ENCODE assay signal across 17 cellular contexts in genomic region chr17:82128287-82128686, GRCh38. TPM values are rescaled to one million over a fixed set of nuclear protein-coding genes. Genes with fewer than 3 reads are reported as not detected.
A peak's percentile ranks its signal among the peaks of the same experiment; 100 is the strongest.
DNase-seq lines count a peak whose midpoint lies in the region; ATAC-seq, FAIRE-seq and TF ChIP-seq lines count a peak whose summit lies in the region.
"Had no signal": no experiment of that assay in that cellular context is flagged by ENCODE, and none has a peak within 500 bp of the region (broad histone marks: within the 10 kb centered on the region; RNA-seq: fewer than 3 reads in every experiment).

No MANE protein-coding gene starts in this region.

- H3F3A ChIP-seq in GM23338 (replicated peaks; ENCODE audit: low read depth): no peaks in the 10 kb centered on the region

- H3K27ac Mint-ChIP-seq in GM23338: no peak overlapping the region
- H3K27ac Mint-ChIP-seq in T-helper 17 cell: peak overlapping the region; percentile 96

- ATAC-seq in HepG2 (peak; percentile 26; the same call in 2 of the 3 replicates), right lobe of liver (no peak), GM23338 (peak; percentile 70), T-helper 17 cell (no peak), gastrocnemius medialis (no peak)

- H3K27me3 Mint-ChIP-seq in GM23338 (ENCODE audit: insufficient read depth, low read depth, poor library complexity): peaks cover 4% of the 10 kb centered on the region
- no peaks in the 10 kb centered on the region for H3K27me3 Mint-ChIP-seq in T-helper 17 cell

- FAIRE-seq in HepG2 (lab: Jason Lieb, UNC): no peak

- no TSS peak for BruUV-seq in HepG2 (replicated peaks; lab: Mats Ljungman, UMichigan)

- H3K27me3 ChIP-seq in HepG2 (ENCODE audit: control insufficient read depth in 1 of 2, insufficient read depth in 2 of 2, low read length in 2 of 2): no peaks in the 10 kb centered on the region
- no peaks in the 10 kb centered on the region for H3K27me3 ChIP-seq in right lobe of liver
- H3K27me3 ChIP-seq in GM23338 (ENCODE audit: insufficient read depth): no peaks in the 10 kb centered on the region
- H3K27me3 ChIP-seq in gastrocnemius medialis: no peaks in the 10 kb centered on the region
- H3K27me3 ChIP-seq: SJSA1 had no signal

- no peak for TF ChIP-seq EP300 in HepG2 (IDR thresholded peaks at IDR 0.05; ENCODE audit: low read depth in 2 of 2, low read length in 2 of 2)
- no peak for TF ChIP-seq EP300 in HepG2 (CRISPR knock-in tag; IDR thresholded peaks at IDR 0.05; ENCODE audit: borderline replicate concordance)

- no peak overlapping the region for H3K4me3 Mint-ChIP-seq in GM23338
- H3K4me3 Mint-ChIP-seq in T-helper 17 cell: no peak overlapping the region

- TF ChIP-seq CTCF in HepG2 (CRISPR knock-in tag; IDR thresholded peaks at IDR 0.05) (no peak), right lobe of liver (IDR thresholded peaks at IDR 0.05) (no peak), GM23338 (conservative IDR thresholded peaks at IDR 0.05; ENCODE audit: low read depth in 2 of 2) (no peak), gastrocnemius medialis (IDR thresholded peaks at IDR 0.05 in 4 of 5, conservative IDR thresholded peaks at IDR 0.05 in 1 of 5) (no peak)

- no peaks in the 10 kb centered on the region for H3K79me2 ChIP-seq in HepG2 (ENCODE audit: insufficient read depth, low read length)
- no peaks in the 10 kb centered on the region for H3K79me2 ChIP-seq in GM23338 (replicated peaks; ENCODE audit: insufficient read depth)

- no peak overlapping the region for H3K9ac ChIP-seq in HepG2 (ENCODE audit: insufficient read depth, low read depth, low read length)

- no peaks in the 10 kb centered on the region for H3K4me1 ChIP-seq in HepG2 (ENCODE audit: insufficient read depth, low read length)
- H3K4me1 ChIP-seq in right lobe of liver: peaks cover 0 to 18% (median 2%) of the 10 kb centered on the region in 4 donors
- H3K4me1 ChIP-seq in GM23338 (ENCODE audit: insufficient read depth): no peaks in the 10 kb centered on the region
- no peaks in the 10 kb centered on the region for H3K4me1 ChIP-seq in gastrocnemius medialis
- H3K4me1 ChIP-seq: SJSA1 had no signal

- H3K9me3 ChIP-seq in HepG2 (ENCODE audit: low read length): no peaks in the 10 kb centered on the region
- no peaks in the 10 kb centered on the region for H3K9me3 ChIP-seq in right lobe of liver
- H3K9me3 ChIP-seq in T-helper 17 cell (ENCODE audit: control insufficient read depth, low read length, poor library complexity, severe bottlenecking): no peaks in the 10 kb centered on the region
- H3K9me3 ChIP-seq in gastrocnemius medialis: no peaks in the 10 kb centered on the region
- H3K9me3 ChIP-seq: SJSA1 had no signal

- CTCF ChIA-PET in HepG2 (lab: Yijun Ruan, JAX; ENCODE audit: low intra/inter-chr PET ratio, low total read pairs): no interaction called here

- peaks cover 4% of the 10 kb centered on the region; the same call in 1 of the 3 replicates for H3K4me1 Mint-ChIP-seq in GM23338
- peaks cover 40% of the 10 kb centered on the region for H3K4me1 Mint-ChIP-seq in T-helper 17 cell

- H4K20me1 ChIP-seq in HepG2 (ENCODE audit: insufficient read depth, low read length): no peaks in the 10 kb centered on the region
- H4K20me1 ChIP-seq in GM23338 (replicated peaks; ENCODE audit: insufficient read depth): no peaks in the 10 kb centered on the region; the same call in 1 of the 2 replicates

- H3K4me3 ChIP-seq in HepG2 (replicated peaks in 1 of 3; ENCODE audit: insufficient read depth in 1 of 3, low read depth in 2 of 3, low read length in 3 of 3) (no peak overlapping the region), right lobe of liver (no peak overlapping the region), GM23338 (no peak overlapping the region), gastrocnemius medialis (no peak overlapping the region)
- H3K4me3 ChIP-seq: SJSA1 had no signal

- H3K36me3 Mint-ChIP-seq in GM23338 (ENCODE audit: low read depth) (peaks cover 3% of the 10 kb centered on the region; the same call in 1 of the 3 replicates), T-helper 17 cell (ENCODE audit: low read depth) (no peaks in the 10 kb centered on the region)

- no peak for TF ChIP-seq RAD21 in HepG2 (CRISPR knock-in tag; IDR thresholded peaks at IDR 0.05)

- no peaks in the 10 kb centered on the region for H3K9me3 Mint-ChIP-seq in GM23338

- POLR2A ChIA-PET in HepG2 (lab: Yijun Ruan, JAX): no interaction called here

- no peaks in the 10 kb centered on the region for H3K9me2 ChIP-seq in GM23338 (ENCODE audit: insufficient read depth)

- DNase-seq in HepG2 (ENCODE audit: low spot score) (no peak), right lobe of liver (no peak), GM23338 (ENCODE audit: low spot score) (no peak), T-helper 17 cell (no peak), gastrocnemius medialis (no peak), DMS114 treated with DMSO at 0.1 percent for 48 hours (lab: John Stamatoyannopoulos, UW; ENCODE audit: unreplicated experiment) (no peak), COLO829 (ENCODE audit: low spot score) (no peak)
- DNase-seq: Calu3, DMS79, KBM-7, NCI-H1436, NCI-H2029, NCI-H345, NCI-H524 treated with DMSO at 0.1 percent for 48 hours, SW 1271 had no signal

- intact Hi-C loops in HepG2 (cut with micrococcal nuclease; ENCODE audit: unreplicated experiment): no loop called here
- intact Hi-C loops in right lobe of liver (cut with DNase I): no loop called here
- intact Hi-C loops in gastrocnemius medialis (cut with DNase I; ENCODE audit: low total_unique reads): no loop called here

- H3K4me2 ChIP-seq in HepG2 (ENCODE audit: low read depth, low read length) (no peak overlapping the region), GM23338 (no peak overlapping the region)

- TF ChIP-seq POLR2A in HepG2 (IDR thresholded peaks at IDR 0.05; ENCODE audit: insufficient read depth in 1 of 2, low read depth in 2 of 2, low read length in 2 of 2) (no peak), right lobe of liver (IDR thresholded peaks at IDR 0.05) (no peak), gastrocnemius medialis (IDR thresholded peaks at IDR 0.05) (no peak)

- H2AFZ ChIP-seq in HepG2 (ENCODE audit: low read length) (no peak overlapping the region), GM23338 (no peak overlapping the region)

- no peak overlapping the region for H3K27ac ChIP-seq in HepG2 (ENCODE audit: extremely low read length, insufficient read depth, low read length)
- H3K27ac ChIP-seq in right lobe of liver: no peak overlapping the region
- H3K27ac ChIP-seq in GM23338 (ENCODE audit: low read depth): no peak overlapping the region
- H3K27ac ChIP-seq in gastrocnemius medialis: no peak overlapping the region
- H3K27ac ChIP-seq: C4-2B, SJSA1 had no signal

- peaks cover 0 to 1% of the 10 kb centered on the region in 2 experiments; a peak in 3 of 5 replicates for H3K36me3 ChIP-seq in HepG2 (replicated peaks in 1 of 2; ENCODE audit: control insufficient read depth in 1 of 2, insufficient read depth in 2 of 2, low read length in 2 of 2)
- H3K36me3 ChIP-seq in right lobe of liver: no peaks in the 10 kb centered on the region
- H3K36me3 ChIP-seq in GM23338 (ENCODE audit: insufficient read depth): no peaks in the 10 kb centered on the region
- peaks cover 0 to 8% of the 10 kb centered on the region in 2 donors for H3K36me3 ChIP-seq in gastrocnemius medialis
- H3K36me3 ChIP-seq: SJSA1 had no signal

- in situ Hi-C loops in HepG2 (cut with HindIII; ENCODE audit: extremely low pct_ligation_motif_present, low pct_unique_long_range_greater_than_20kb) (no loop called here), gastrocnemius medialis (cut with MboI; ENCODE audit: low sequenced_read_pairs in 4 of 4) (loop anchor here in 1 of 4 donors (25.0 kb wide), 1 partner anchor 91 kb away; the partner anchor contains the start of genes DCXR and RAC3)

- 91% methylated on average over 10 of the region's 15 CpGs for WGBS in HepG2 (ENCODE audit: low lambda C conversion rate)
- no CpG with 5 or more reads among the region's 15 CpGs for WGBS in right lobe of liver (ENCODE audit: insufficient coverage, low coverage, low lambda C conversion rate, missing lambda C conversion rate)

TF ChIP-seq in HepG2, 621 proteins besides CTCF, POLR2A, EP300 and RAD21 (continues in another document):
- TF ChIP-seq SNAPC2 (CRISPR knock-in tag; IDR thresholded peaks at IDR 0.05) (no peak), ZNF468 (CRISPR knock-in tag; IDR thresholded peaks at IDR 0.05) (no peak)

RNA-seq across cellular contexts. Expression of gene FASN, which starts 30.3 kb away (rescaled TPM):
- total RNA-seq in HepG2 (2016; rRNA removed; fragmentation: Illumina TruSeq; extraction: Trizol): 101 and 192 TPM in 2 replicates
- 28.4 and 29.9 TPM in 2 replicates for total RNA-seq in HepG2 (2016; cell fraction: cytosol; rRNA removed; fragmentation: Illumina TruSeq; extraction: Trizol; ENCODE audit: low read depth)
- total RNA-seq in HepG2 (2016; cell fraction: insoluble cytoplasmic fraction; rRNA removed; fragmentation: Illumina TruSeq; extraction: Trizol): 118 and 157 TPM in 2 replicates
- total RNA-seq in HepG2 (2016; cell fraction: membrane; rRNA removed; fragmentation: Illumina TruSeq; extraction: Trizol): 63.2 and 68.3 TPM in 2 replicates
- 147 and 173 TPM in 2 replicates for total RNA-seq in HepG2 (2016; cell fraction: nucleus; rRNA removed; fragmentation: Illumina TruSeq; extraction: Trizol)
- 51.7 and 92.4 TPM in 2 replicates for polyA plus RNA-seq in HepG2 (2011; rRNA removed)
- 62.2 and 67.6 TPM in 2 replicates for polyA plus RNA-seq in HepG2 (2011; cell fraction: cytosol; rRNA removed)
- polyA plus RNA-seq in HepG2 (2011; cell fraction: nucleus; rRNA removed): 516 and 545 TPM in 2 replicates
- polyA plus RNA-seq in HepG2 (2012): 163 and 245 TPM in 2 replicates
- 24.8 and 25.4 TPM in 2 replicates for polyA plus RNA-seq in HepG2 (2016; cell fraction: cytosol; fragmentation: Illumina TruSeq; extraction: Trizol; ENCODE audit: low read depth)
- polyA plus RNA-seq in HepG2 (2016; cell fraction: insoluble cytoplasmic fraction; fragmentation: Illumina TruSeq; extraction: Trizol; ENCODE audit: low read depth): 209 and 303 TPM in 2 replicates
- polyA plus RNA-seq in HepG2 (2016; cell fraction: membrane; fragmentation: Illumina TruSeq; extraction: Trizol; ENCODE audit: low read depth): 52.3 and 61.0 TPM in 2 replicates
- 501 and 529 TPM in 2 replicates for polyA plus RNA-seq in HepG2 (2016; cell fraction: nucleus; fragmentation: Illumina TruSeq; extraction: Trizol; ENCODE audit: insufficient read depth, low read depth)
- polyA minus RNA-seq in HepG2 (2011; rRNA and poly(A)+ RNA removed; ENCODE audit: low replicate concordance): 35.6 and 241 TPM in 2 replicates
- polyA minus RNA-seq in HepG2 (2011; cell fraction: cytosol; rRNA and poly(A)+ RNA removed): 226 and 344 TPM in 2 replicates
- 97.7 and 151 TPM in 2 replicates for polyA minus RNA-seq in HepG2 (2011; cell fraction: nucleus; rRNA and poly(A)+ RNA removed)
- total RNA-seq in right lobe of liver: 100 to 1,000 TPM in 4 of 6 experiments, 10 to 100 TPM in 2; 76.5 to 290 (median 217) TPM
- total RNA-seq in GM23338 (2014; rRNA removed; shearing (Covaris generic)): 692 and 849 TPM in 2 replicates
- polyA plus RNA-seq in GM23338 (2016; fragmentation: Nextera tagmentation; extraction: Ambion mirVana): 110 and 120 TPM in 2 replicates
- total RNA-seq in T-helper 17 cell: 100 to 1,000 TPM in 1 of 2 donors, 10 to 100 TPM in 1; 87.3 to 126 TPM
- 10 to 100 TPM; 16.3 to 34.5 (median 26.3) TPM for total RNA-seq in gastrocnemius medialis

Comparison
In these comparisons a context has a peak if more than half of its experiments do, and no peak if none do; other contexts are left out.
1. ATAC-seq: peak in HepG2 (single experiment) and GM23338 (single experiment); none in right lobe of liver (0 of 4), T-helper 17 cell (single experiment) and gastrocnemius medialis (0 of 2).